ENCODE assay signal across 8 cellular contexts in the genomic region with DNA sequence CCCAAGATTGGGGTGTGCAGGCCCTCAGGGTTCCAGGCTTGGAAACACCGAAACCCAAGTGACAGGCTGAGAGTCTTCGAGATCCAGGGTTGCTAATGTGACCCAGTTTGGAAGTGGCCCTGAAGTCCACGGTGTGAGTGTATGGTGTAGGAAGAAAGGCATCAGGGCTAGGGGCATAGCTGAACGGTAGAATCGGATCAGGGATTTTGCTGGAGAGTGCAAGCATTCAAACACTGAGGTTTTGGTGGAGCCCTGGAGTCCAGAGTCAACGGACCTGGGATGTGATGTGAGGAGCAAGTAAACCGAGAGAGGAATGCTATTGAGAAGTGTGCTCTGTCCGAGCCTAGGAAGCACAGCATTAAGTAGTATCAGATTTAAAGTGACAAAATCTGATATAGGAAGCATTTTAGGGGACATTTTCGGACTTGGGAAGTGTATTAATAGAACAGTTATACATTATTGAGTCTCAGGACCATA. TPM values are rescaled to one million over a fixed set of nuclear protein-coding genes. Genes with fewer than 3 reads are reported as not detected.
DNase-seq lines count a peak whose midpoint lies in the region; ATAC-seq and TF ChIP-seq lines count a peak whose summit lies in the region.

No MANE protein-coding gene starts in this region.

- no peak overlapping the region for H2BK15ac ChIP-seq in mesenchymal stem cell (ENCODE audit: low read depth, poor library complexity, severe bottlenecking)

- ATAC-seq in activated T-cell treated with anti-CD3 and anti-CD28 coated beads, Interleukin-2, amount 50 U/mL, for 72 hours (replicated peaks in 1 of 2): no peak
- ATAC-seq in upper lobe of left lung (ENCODE audit: low FRiP score in 2 of 2): no peak
- no peak for ATAC-seq in GM18907 (IDR thresholded peaks at IDR 0.05; ENCODE audit: unreplicated experiment)
- ATAC-seq in GM21381 (IDR thresholded peaks at IDR 0.05; ENCODE audit: unreplicated experiment): no peak

- peak overlapping the region; percentile 89 for H4K8ac ChIP-seq in mesenchymal stem cell (ENCODE audit: low read length)

- H3K18ac ChIP-seq in mesenchymal stem cell (ENCODE audit: low read depth in 1 of 2, low read length in 2 of 2): peak overlapping the region; percentile 53 to 93

- TF ChIP-seq POLR2A in upper lobe of left lung (IDR thresholded peaks at IDR 0.05): no peak

- no peak for TF ChIP-seq EP300 in upper lobe of left lung (IDR thresholded peaks at IDR 0.05)

- H2BK5ac ChIP-seq in mesenchymal stem cell (ENCODE audit: low read depth, low read length, poor library complexity, severe bottlenecking): no peak overlapping the region

- no peaks in the 10 kb centered on the region for H3K9me3 Mint-ChIP-seq in activated T-cell treated with anti-CD3 and anti-CD28 coated beads, Interleukin-2, amount 50 U/mL, for 72 hours

- peaks cover 12 to 19% of the 10 kb centered on the region in 2 donors for H3K36me3 Mint-ChIP-seq in activated T-cell treated with anti-CD3 and anti-CD28 coated beads, Interleukin-2, amount 50 U/mL, for 72 hours (ENCODE audit: insufficient read depth in 2 of 2)

- H3K36me3 ChIP-seq in colonic mucosa (no peaks in the 10 kb centered on the region), mesenchymal stem cell (ENCODE audit: control insufficient read depth in 1 of 2, insufficient read depth in 2 of 2, low read depth in 1 of 2, low read length in 2 of 2) (no peaks in the 10 kb centered on the region), upper lobe of left lung (no peaks in the 10 kb centered on the region)

- peak overlapping the region in 1 of 2 experiments; percentile 46 for H3K23ac ChIP-seq in mesenchymal stem cell (ENCODE audit: low read length in 2 of 2)

- H3K27ac Mint-ChIP-seq in activated T-cell treated with anti-CD3 and anti-CD28 coated beads, Interleukin-2, amount 50 U/mL, for 72 hours: peak overlapping the region; percentile 79

- H3K27me3 ChIP-seq in colonic mucosa (no peaks in the 10 kb centered on the region), mesenchymal stem cell (ENCODE audit: control insufficient read depth in 1 of 2, insufficient read depth in 1 of 2, low read length in 2 of 2) (no peaks in the 10 kb centered on the region), upper lobe of left lung (no peaks in the 10 kb centered on the region)

- peak overlapping the region; percentile 47 for H2AK5ac ChIP-seq in mesenchymal stem cell (ENCODE audit: low read length, severe bottlenecking)

- no peaks in the 10 kb centered on the region for H3K27me3 Mint-ChIP-seq in activated T-cell treated with anti-CD3 and anti-CD28 coated beads, Interleukin-2, amount 50 U/mL, for 72 hours (ENCODE audit: low read depth)

- H3K4me1 ChIP-seq in colonic mucosa (peaks cover 8% of the 10 kb centered on the region), mesenchymal stem cell (ENCODE audit: control insufficient read depth, insufficient read depth, low read depth, low read length) (peaks cover 1% of the 10 kb centered on the region), upper lobe of left lung (peaks cover 32 to 46% (median 40%) of the 10 kb centered on the region in 4 donors)

- H3K9ac ChIP-seq in colonic mucosa (ENCODE audit: low read depth in 2 of 2, low read length in 2 of 2) (peak overlapping the region; percentile 96 to 97), mesenchymal stem cell (ENCODE audit: low read length) (peak overlapping the region; percentile 98)

- no peak overlapping the region for H2BK12ac ChIP-seq in mesenchymal stem cell (ENCODE audit: low read length in 2 of 2)

- H3K27ac ChIP-seq in colonic mucosa (peak overlapping the region; percentile 95), mesenchymal stem cell (ENCODE audit: low read length, poor library complexity, severe bottlenecking) (peak overlapping the region; percentile 70), upper lobe of left lung (peak overlapping the region; percentile 99 to 100 (median 100))

- no peak for TF ChIP-seq CTCF in colonic mucosa (IDR thresholded peaks at IDR 0.05)
- no peak for TF ChIP-seq CTCF in upper lobe of left lung (IDR thresholded peaks at IDR 0.05)

- H3K14ac ChIP-seq in mesenchymal stem cell (ENCODE audit: low read length in 2 of 2): peak overlapping the region in 1 of 2 experiments; percentile 79

- no peak overlapping the region for H2BK120ac ChIP-seq in mesenchymal stem cell (ENCODE audit: low read depth, low read length)

- peaks cover 66% of the 10 kb centered on the region for H3K4me1 Mint-ChIP-seq in activated T-cell treated with anti-CD3 and anti-CD28 coated beads, Interleukin-2, amount 50 U/mL, for 72 hours (ENCODE audit: low read depth)

- H3K4me3 Mint-ChIP-seq in activated T-cell treated with anti-CD3 and anti-CD28 coated beads, Interleukin-2, amount 50 U/mL, for 72 hours: peak overlapping the region; percentile 98

- H3K4me2 ChIP-seq in mesenchymal stem cell (ENCODE audit: low read length, poor library complexity, severe bottlenecking): peak overlapping the region; percentile 75

- 6% methylated on average over 9 of the region's 9 CpGs for WGBS in mesenchymal stem cell
- 1 to 2% methylated on average over 9 of the region's 9 CpGs for WGBS in upper lobe of left lung, 2 donors

- peaks cover 7% of the 10 kb centered on the region for H3K79me1 ChIP-seq in mesenchymal stem cell (replicated peaks; ENCODE audit: low read length, poor library complexity, severe bottlenecking)

- intact Hi-C loops in colonic mucosa (cut with DNase I): no loop called here

- H3K9me3 ChIP-seq in colonic mucosa (no peaks in the 10 kb centered on the region), mesenchymal stem cell (ENCODE audit: control insufficient read depth, low read length) (no peaks in the 10 kb centered on the region), upper lobe of left lung (no peaks in the 10 kb centered on the region)

- peak overlapping the region; percentile 70 for H3K4me3 ChIP-seq in colonic mucosa
- H3K4me3 ChIP-seq in mesenchymal stem cell (ENCODE audit: insufficient read depth in 1 of 2, low read depth in 1 of 2, low read length in 2 of 2): peak overlapping the region; percentile 88 to 92
- peak overlapping the region; percentile 70 to 88 (median 80) for H3K4me3 ChIP-seq in upper lobe of left lung

- H4K91ac ChIP-seq in mesenchymal stem cell (ENCODE audit: low read length): no peak overlapping the region

- H2AFZ ChIP-seq in mesenchymal stem cell (ENCODE audit: low read depth, low read length): peak overlapping the region; percentile 46

- peak overlapping the region in 1 of 2 experiments; percentile 74 for H3K4ac ChIP-seq in mesenchymal stem cell (ENCODE audit: low read depth in 1 of 2, low read length in 2 of 2)

- DNase-seq in activated T-cell treated with anti-CD3 and anti-CD28 coated beads, Interleukin-2, amount 50 U/mL, for 72 hours: no peak
- DNase-seq in activated T-cell treated with anti-CD3 and anti-CD28 coated beads, Interleukin-2, amount 50 U/mL, for 1 hour: no peak
- DNase-seq in NCI-H2227 treated with DMSO at 0.1 percent for 48 hours (lab: John Stamatoyannopoulos, UW) (peak; percentile 33), colonic mucosa (no peak), mesenchymal stem cell (peak; percentile 60), upper lobe of left lung (no peak)

RNA-seq across cellular contexts. Expression of a gene that starts 1.0 kb away (rescaled TPM):
- total RNA-seq in activated T-cell treated with anti-CD3 and anti-CD28 coated beads, Interleukin-2, amount 50 U/mL, for 72 hours: 10 to 100 TPM; 64.0 to 74.3 TPM
- total RNA-seq in colonic mucosa (10 to 100 TPM; 46.9 to 62.2 TPM), upper lobe of left lung (10 to 100 TPM; 40.0 to 73.3 (median 50.9) TPM)
- 32.5 TPM for polyA plus RNA-seq in mesenchymal stem cell (2013, experiment 1 of 2)
- 32.5 TPM for polyA plus RNA-seq in mesenchymal stem cell (2013, experiment 2 of 2)

RNA-seq across cellular contexts. Expression of a gene that starts 27.0 kb away (rescaled TPM):
- 1 to 10 TPM; 8.8 to 9.3 TPM for total RNA-seq in activated T-cell treated with anti-CD3 and anti-CD28 coated beads, Interleukin-2, amount 50 U/mL, for 72 hours
- total RNA-seq in colonic mucosa (1 to 10 TPM; 7.0 to 9.5 TPM), upper lobe of left lung (1 to 10 TPM; 2.7 to 9.9 (median 3.5) TPM)
- polyA plus RNA-seq in mesenchymal stem cell (2013, experiment 1 of 2): 0.33 TPM
- 0.38 TPM for polyA plus RNA-seq in mesenchymal stem cell (2013, experiment 2 of 2)

Comparison
In these comparisons a context has a peak if more than half of its experiments do, and no peak if none do; other contexts are left out.
1. DNase-seq: peak in NCI-H2227 treated with DMSO at 0.1 percent for 48 hours (single experiment) and mesenchymal stem cell (single experiment); none in activated T-cell treated with anti-CD3 and anti-CD28 coated beads, Interleukin-2, amount 50 U/mL, for 72 hours (0 of 2), activated T-cell treated with anti-CD3 and anti-CD28 coated beads, Interleukin-2, amount 50 U/mL, for 1 hour (single experiment), colonic mucosa (single experiment) and upper lobe of left lung (0 of 2).
2. Peak in every context shown above with its lines, with median percentiles within 50 percentile points of each other: H3K27ac ChIP-seq and H3K4me3 ChIP-seq.